In the genomic region with DNA sequence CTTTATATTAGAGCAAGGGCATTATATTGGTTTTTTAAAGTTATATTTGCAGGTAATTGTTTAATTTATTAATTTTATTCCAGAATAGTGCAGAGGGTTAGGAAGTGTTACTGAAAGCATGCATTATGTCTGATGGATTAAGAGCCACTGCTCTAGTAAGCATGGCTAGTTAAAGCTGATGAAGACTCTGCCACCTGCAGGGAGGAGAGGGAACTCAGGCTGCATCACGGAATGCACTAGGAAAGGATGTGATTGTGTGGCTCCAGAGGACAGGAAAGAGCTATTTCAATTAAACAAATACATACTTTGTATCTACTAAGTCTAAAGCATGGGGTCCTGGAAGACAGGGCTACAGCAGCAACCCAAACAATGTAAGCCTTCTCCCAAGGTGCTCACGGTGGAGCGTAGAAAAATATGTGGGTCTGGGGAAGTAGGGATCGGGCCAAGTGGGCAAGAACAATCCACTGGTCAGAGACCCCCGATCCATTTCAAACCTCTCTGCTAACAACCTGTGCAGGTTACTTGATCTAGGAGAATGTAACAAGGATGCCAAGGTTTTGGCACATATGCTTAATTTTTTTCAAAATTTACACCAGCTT, we compare ENCODE assay signal across 1 cellular context.
A peak's percentile ranks its signal among the peaks of the same experiment; 100 is the strongest.
TF ChIP-seq lines count a peak whose summit lies in the region.

No MANE protein-coding gene starts in this region.

TF ChIP-seq in HEK293, 187 proteins besides CTCF, POLR2A, EP300 and RAD21 (continued from another document):
- peak; percentile 24; the same call in 1 of the 2 replicates for TF ChIP-seq ZNF660 (tag by site-specific recombination; IDR thresholded peaks at IDR 0.05)
- TF ChIP-seq ZNF654 (tag by site-specific recombination; IDR thresholded peaks at IDR 0.05; ENCODE audit: low read depth) = peak; percentile 43
TF ChIP-seq in HEK293: peak in this region for 2.
